11 cellular contexts compared by ENCODE assay signal in the genomic region with DNA sequence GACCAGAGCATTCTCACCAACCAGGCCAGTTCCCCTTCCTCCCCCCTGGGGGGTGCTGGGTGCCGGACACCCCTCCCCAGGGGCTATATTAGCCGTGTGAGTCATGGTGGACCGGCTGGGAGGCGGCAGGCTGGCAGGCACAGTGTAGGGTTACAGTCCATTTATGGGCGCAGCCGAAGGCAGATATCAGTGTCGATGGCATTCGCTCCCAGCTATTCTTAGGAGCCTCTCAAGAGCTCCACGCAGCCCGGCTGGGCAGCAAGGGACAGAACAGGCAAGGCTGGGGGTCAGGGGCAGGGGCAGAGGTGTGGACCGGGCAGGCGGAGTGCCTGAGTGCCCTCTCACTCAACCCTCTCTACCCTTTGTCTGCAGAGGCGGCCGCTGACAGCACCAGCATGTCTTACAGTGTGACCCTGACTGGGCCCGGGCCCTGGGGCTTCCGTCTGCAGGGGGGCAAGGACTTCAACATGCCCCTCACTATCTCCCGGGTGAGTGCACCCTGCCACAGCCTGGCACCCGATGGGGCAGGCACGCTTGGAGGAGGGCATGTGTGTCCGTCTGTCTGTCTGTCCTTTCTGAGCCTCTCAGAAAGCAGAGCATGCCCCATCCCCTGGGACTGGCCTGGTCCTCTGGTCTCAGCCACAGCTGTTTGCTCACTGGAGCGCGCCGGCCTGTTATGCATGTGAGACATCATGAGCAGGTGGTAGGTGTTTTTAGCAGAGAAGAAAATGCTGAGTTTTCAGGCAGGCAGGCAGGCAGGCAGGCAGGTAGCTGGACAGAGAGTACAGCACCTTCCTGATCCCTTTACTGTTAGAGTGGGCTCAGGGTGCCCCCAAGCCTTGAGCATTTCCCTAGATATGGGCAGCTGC. TPM values are rescaled to one million over a fixed set of nuclear protein-coding genes. Genes with fewer than 3 reads are reported as not detected.
A peak's percentile ranks its signal among the peaks of the same experiment; 100 is the strongest.
DNase-seq lines count a peak whose midpoint lies in the region; ATAC-seq, FAIRE-seq and TF ChIP-seq lines count a peak whose summit lies in the region.
"Had no signal": no experiment of that assay in that cellular context is flagged by ENCODE, and none has a peak within 500 bp of the region (broad histone marks: within the 10 kb centered on the region; RNA-seq: fewer than 3 reads in every experiment).

TSS of gene LDB3 (plus strand) at position 215 of the 869 bp plus-strand sequence. CDS start at position 396, 181 bp downstream.

- DNase-seq in H54 (ENCODE audit: insufficient read length, low spot score) = peak; percentile 84
- DNase-seq in NCI-H345 (lab: John Stamatoyannopoulos, UW) = peak; percentile 63
- DNase-seq in Right ventricle myocardium inferior (ENCODE audit: missing footprints) = no peak
- no peak for DNase-seq in testis
- no peak for DNase-seq in pons (ENCODE audit: low spot score)
- no peak for DNase-seq in NCI-H446 treated with DMSO at 0.1 percent for 48 hours (lab: John Stamatoyannopoulos, UW)
- no peak for DNase-seq in activated CD8-positive, alpha-beta memory T cell treated with anti-CD3 and anti-CD28 coated beads, Interleukin-2, amount 50 U/mL, for 48 hours
- DNase-seq: DND-41 had no signal

- TF ChIP-seq POLR2A in H54 (IDR thresholded peaks at IDR 0.05; ENCODE audit: low read depth, low read length) = no peak
- no peak for TF ChIP-seq POLR2A in testis (IDR thresholded peaks at IDR 0.05)

- H3K4me1 ChIP-seq in BLaER1 (peaks cover 89% of the 10 kb centered on the region), testis (peaks cover 62% of the 10 kb centered on the region)

- TF ChIP-seq CTCF in testis (IDR thresholded peaks at IDR 0.05) = no peak

- 60 to 76% methylated on average over 7 to 23 of the region's 23 CpGs for WGBS in testis, 2 donors

- FAIRE-seq in H54 (lab: Jason Lieb, UNC) = peak; percentile 55
- FAIRE-seq: islet of Langerhans, TTC549 had no signal

- no peaks in the 10 kb centered on the region for H4K20me1 ChIP-seq in BLaER1

- 0 out of 2 replicates have a peak within 1 kb of the TSS, but pooled peaks have one; percentile 5 for H3K4me3 ChIP-seq in BLaER1
- no peak within 1 kb of the TSS for H3K4me3 ChIP-seq in testis

- H3K9me3 ChIP-seq in BLaER1 (no peaks in the 10 kb centered on the region), testis (no peaks in the 10 kb centered on the region)

- no peaks in the 10 kb centered on the region for H3K27me3 ChIP-seq in BLaER1
- no peaks in the 10 kb centered on the region for H3K27me3 ChIP-seq in testis

- peak; percentile 35 for ATAC-seq in Right ventricle myocardium inferior

- H3K4me2 ChIP-seq in BLaER1 = peak within 1 kb of the TSS; percentile 92

- peak within 1 kb of the TSS; percentile 64 for H3K27ac ChIP-seq in BLaER1
- H3K27ac ChIP-seq in testis = peak within 1 kb of the TSS; percentile 31 to 36

- H3K9ac ChIP-seq in BLaER1 = peak within 1 kb of the TSS; percentile 48

- intact Hi-C loops in Right ventricle myocardium inferior (cut with DNase I) = no loop called here
- intact Hi-C loops in testis (cut with DNase I; ENCODE audit: low total_unique reads) = no loop called here

- H3K36me3 ChIP-seq in BLaER1 = no peaks in the 10 kb centered on the region
- H3K36me3 ChIP-seq in testis (ENCODE audit: low read depth, missing control alignments) = no peaks in the 10 kb centered on the region

RNA-seq across cellular contexts. Expression of gene LDB3, which starts in this region (rescaled TPM):
- total RNA-seq in Right ventricle myocardium inferior (1,478 TPM), testis (1 to 10 TPM; 2.7 to 3.6 TPM)
- 20.3 TPM for polyA plus RNA-seq in testis (ENCODE audit: insufficient read depth, low read depth, low replicate concordance)

Comparison
In these comparisons a context has a peak if more than half of its experiments do, and no peak if none do; other contexts are left out.
1. RNA of gene LDB3 (total RNA-seq): 1,478 TPM in Right ventricle myocardium inferior (single experiment); 2.7 to 3.6 TPM in testis; every median in the first group is over 100 times any median in the second.
2. DNase-seq: peak in H54 (single experiment) and NCI-H345 (single experiment); none in Right ventricle myocardium inferior (single experiment), testis (single experiment), pons (single experiment), NCI-H446 treated with DMSO at 0.1 percent for 48 hours (single experiment) and activated CD8-positive, alpha-beta memory T cell treated with anti-CD3 and anti-CD28 coated beads, Interleukin-2, amount 50 U/mL, for 48 hours (single experiment).